Comparison of ENCODE assay signal across 23 cellular contexts in genomic region chr14:36066636-36067035, GRCh38.
"Had no signal": no experiment of that assay in that cellular context is flagged by ENCODE, and none has a peak within 500 bp of the region (broad histone marks: within the 10 kb centered on the region; RNA-seq: fewer than 3 reads in every experiment).

No MANE protein-coding gene starts in this region.

- H3K27ac Mint-ChIP-seq: dendritic cell treated with granulocyte-macrophage colony-stimulating factor and Interleukin-4, amounts not matched to agents 40 ng/mL and 50 ng/mL, for 4 days; endodermal cell; naive thymus-derived CD8-positive, alpha-beta T cell; nephron progenitor cell; stimulated activated effector memory CD8-positive, alpha-beta T cell treated with anti-CD3 and anti-CD28 coated beads, Interleukin-12 subunit alpha, Interleukin-12 subunit beta, amount 100 ng/mL, for 72 hours had no signal

- H3K4me1 ChIP-seq: colonic mucosa, prostate gland, sigmoid colon, testis had no signal

- H3K36me3 ChIP-seq: colonic mucosa, esophagus muscularis mucosa, prostate gland, sigmoid colon, stomach, tibial artery, upper lobe of left lung had no signal

- H3K36me3 Mint-ChIP-seq: naive thymus-derived CD8-positive, alpha-beta T cell; stimulated activated effector memory CD8-positive, alpha-beta T cell treated with anti-CD3 and anti-CD28 coated beads, Interleukin-12 subunit alpha, Interleukin-12 subunit beta, amount 100 ng/mL, for 72 hours had no signal

- H3K9me3 ChIP-seq: colonic mucosa, esophagus muscularis mucosa, prostate gland, sigmoid colon, stomach, testis, tibial artery, upper lobe of left lung had no signal

- H3K4me1 Mint-ChIP-seq: nephron progenitor cell; stimulated activated effector memory CD8-positive, alpha-beta T cell treated with anti-CD3 and anti-CD28 coated beads, Interleukin-12 subunit alpha, Interleukin-12 subunit beta, amount 100 ng/mL, for 72 hours had no signal

- DNase-seq: colonic mucosa; effector CD8-positive, alpha-beta T cell; endodermal cell; kidney; naive thymus-derived CD8-positive, alpha-beta T cell; nephron progenitor cell; nucleus accumbens; right cardiac atrium; sigmoid colon; stimulated activated CD4-positive, alpha-beta T cell treated with anti-CD3 and anti-CD28 coated beads, Interleukin-2, amount 100 ng/mL, for 24 hours; stimulated activated CD4-positive, alpha-beta T cell treated with anti-CD3 and anti-CD28 coated beads, Interleukin-4, amount 100 ng/mL, for 24 hours; stimulated activated naive CD4-positive, alpha-beta T cell treated with Interleukin-2 at 50 U/mL for 16 hours; stomach; testis; tibial artery; upper lobe of left lung had no signal

- H3K27ac ChIP-seq: colonic mucosa, esophagus muscularis mucosa, prostate gland, sigmoid colon, stomach, testis, tibial artery, upper lobe of left lung had no signal

- H3K9me3 Mint-ChIP-seq: dendritic cell treated with granulocyte-macrophage colony-stimulating factor and Interleukin-4, amounts not matched to agents 40 ng/mL and 50 ng/mL, for 4 days; endodermal cell; naive thymus-derived CD8-positive, alpha-beta T cell; nephron progenitor cell; stimulated activated effector memory CD8-positive, alpha-beta T cell treated with anti-CD3 and anti-CD28 coated beads, Interleukin-12 subunit alpha, Interleukin-12 subunit beta, amount 100 ng/mL, for 72 hours had no signal

- H3K4me3 ChIP-seq: colonic mucosa, esophagus muscularis mucosa, prostate gland, sigmoid colon, stomach, testis, tibial artery, upper lobe of left lung had no signal

- FAIRE-seq: frontal cortex, kidney, urothelium cell line had no signal

- ATAC-seq: left lobe of liver; naive thymus-derived CD8-positive, alpha-beta T cell; stimulated activated effector memory CD8-positive, alpha-beta T cell treated with anti-CD3 and anti-CD28 coated beads, Interleukin-12 subunit alpha, Interleukin-12 subunit beta, amount 100 ng/mL, for 72 hours had no signal

- H3K4me3 Mint-ChIP-seq: dendritic cell treated with granulocyte-macrophage colony-stimulating factor and Interleukin-4, amounts not matched to agents 40 ng/mL and 50 ng/mL, for 4 days; endodermal cell; naive thymus-derived CD8-positive, alpha-beta T cell; nephron progenitor cell; stimulated activated effector memory CD8-positive, alpha-beta T cell treated with anti-CD3 and anti-CD28 coated beads, Interleukin-12 subunit alpha, Interleukin-12 subunit beta, amount 100 ng/mL, for 72 hours had no signal

- H3K27me3 ChIP-seq: colonic mucosa, sigmoid colon, testis, tibial artery, upper lobe of left lung had no signal
